8 cellular contexts compared by ENCODE assay signal in the genomic region with DNA sequence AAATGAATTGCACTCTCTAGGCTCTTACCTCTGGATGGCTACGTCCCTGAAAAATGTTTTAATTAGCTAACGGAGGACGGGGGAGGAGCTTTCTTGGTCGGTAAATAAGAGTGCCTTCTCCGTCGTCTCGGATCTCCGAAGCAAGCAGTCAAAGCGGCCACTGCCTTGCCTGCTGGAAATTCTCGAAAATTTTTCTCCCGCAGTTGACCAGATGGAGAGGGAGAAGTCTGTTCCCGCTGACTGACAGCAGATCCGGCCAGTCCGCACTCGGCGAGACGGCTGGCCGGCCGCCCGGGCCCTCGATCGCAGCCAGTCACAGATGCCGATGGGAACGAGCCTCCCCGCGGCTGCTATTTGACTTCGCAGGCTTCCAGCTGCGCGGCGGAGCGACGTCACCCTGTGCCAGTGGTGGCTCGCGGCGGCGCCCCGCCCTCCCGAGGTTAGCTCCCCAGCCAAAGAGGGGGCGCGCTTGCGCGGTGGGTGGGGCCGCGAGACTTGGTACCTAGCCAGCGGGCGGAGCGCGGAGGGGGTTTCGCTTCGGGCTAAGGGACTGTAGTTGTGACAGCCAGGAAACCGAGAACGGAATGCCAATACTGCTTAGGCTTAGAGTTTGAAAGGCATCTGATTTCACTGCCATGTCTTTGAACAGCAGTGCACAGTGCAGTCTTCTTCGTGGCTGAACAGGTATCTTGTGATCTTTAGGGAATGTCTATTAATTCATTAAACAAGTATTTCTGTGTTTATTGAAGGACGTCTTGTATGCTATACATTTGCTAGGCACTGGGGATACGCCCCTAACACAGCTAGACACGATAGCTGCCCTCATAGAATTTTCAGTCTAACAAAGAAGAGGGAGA. TPM values are rescaled to one million over a fixed set of nuclear protein-coding genes. Genes with fewer than 3 reads are reported as not detected.
DNase-seq lines count a peak whose midpoint lies in the region; ATAC-seq and TF ChIP-seq lines count a peak whose summit lies in the region.

Gene PPM1K (minus strand): TSS at position 184 of the 857 bp plus-strand sequence. CDS start 5,978 bp downstream, outside the sequence.

- CTCF ChIA-PET in PC-9 (lab: Charles Lee): interaction anchor here (1.2 kb wide), 1 partner anchor 36 kb away, joined by 3 read pairs; no protein-coding TSS in a partner anchor

- H3K27me3 ChIP-seq in PC-9 (ENCODE audit: insufficient read depth, low read depth): no peaks in the 10 kb centered on the region

- peaks cover 20% of the 10 kb centered on the region for H3K4me1 ChIP-seq in PC-9 (replicated peaks; ENCODE audit: insufficient read depth)

- peak within 1 kb of the TSS; percentile 95 for H3K4me2 ChIP-seq in PC-9

- H2AFZ ChIP-seq in PC-9: peak within 1 kb of the TSS; percentile 94

- H3K27ac ChIP-seq in PC-9: peak within 1 kb of the TSS; percentile 65

- H3K4me3 ChIP-seq in Jurkat, Clone E6-1 (ENCODE audit: low read length): peak within 1 kb of the TSS; percentile 91
- peak within 1 kb of the TSS; percentile 79 for H3K4me3 ChIP-seq in PC-9
- peak within 1 kb of the TSS; percentile 60 for H3K4me3 ChIP-seq in epithelial cell of proximal tubule (ENCODE audit: low read depth, low read length)

- H3K9me3 ChIP-seq in PC-9 (ENCODE audit: insufficient read depth, low read depth): no peaks in the 10 kb centered on the region

- H3K9me2 ChIP-seq in PC-9 (ENCODE audit: insufficient read depth): no peaks in the 10 kb centered on the region

- peaks cover 20% of the 10 kb centered on the region for H3F3A ChIP-seq in PC-9 (ENCODE audit: insufficient read depth, low read depth)

- DNase-seq in DMS153 treated with DMSO at 0.1 percent for 48 hours (lab: John Stamatoyannopoulos, UW; ENCODE audit: unreplicated experiment): peak; percentile 95
- DNase-seq in Jurkat, Clone E6-1 (ENCODE audit: low read depth, low spot score): peak; percentile 93
- peak; percentile 91 to 97 for DNase-seq in PC-9
- peak; percentile 100 for DNase-seq in activated T-cell treated with anti-CD3 and anti-CD28 coated beads, Interleukin-2, amount 50 U/mL, for 1 hour
- peak; percentile 84 for DNase-seq in epithelial cell of proximal tubule (ENCODE audit: low read depth)
- DNase-seq in mucosa of gallbladder (ENCODE audit: low spot score): peak; percentile 99
- peak; percentile 97 for DNase-seq in stimulated activated CD8-positive, alpha-beta memory T cell treated with anti-CD3 and anti-CD28 coated beads, Interleukin-4, amount 100 ng/mL, for 4 hours (ENCODE audit: low read depth in 2 of 2, low spot score in 1 of 2)

- intact Hi-C loops in PC-9 (cut with micrococcal nuclease; ENCODE audit: unreplicated experiment): loop anchor here (2.0 kb wide), 3 partner anchors 36 to 172 kb away; partner anchors contain the start of genes HERC5 and HERC6

- no peaks in the 10 kb centered on the region for H4K20me1 ChIP-seq in PC-9 (ENCODE audit: insufficient read depth)

- TF ChIP-seq CTCF in PC-9 (conservative IDR thresholded peaks at IDR 0.05): no peak
- TF ChIP-seq CTCF in epithelial cell of proximal tubule (conservative IDR thresholded peaks at IDR 0.05; ENCODE audit: low read depth, low read length): no peak

- no TSS peak for BruUV-seq in PC-9 (replicated peaks; lab: Mats Ljungman, UMichigan)

- POLR2A ChIA-PET in PC-9 (lab: Charles Lee; ENCODE audit: unreplicated experiment): interaction anchor here (0.5 kb wide), 1 partner anchor 1064 kb away, joined by 21 read pairs; no protein-coding TSS in a partner anchor

- peak; percentile 75 for ATAC-seq in GM21619 (IDR thresholded peaks at IDR 0.05; ENCODE audit: unreplicated experiment)

- H3K79me2 ChIP-seq in PC-9 (ENCODE audit: low read depth): no peaks in the 10 kb centered on the region

- no peaks in the 10 kb centered on the region for H3K36me3 ChIP-seq in PC-9 (ENCODE audit: low read depth)

RNA-seq across cellular contexts. Expression of gene PPM1K, which starts in this region (rescaled TPM):
- polyA plus RNA-seq in Jurkat, Clone E6-1 (2012; ENCODE audit: insufficient read depth, insufficient read length): 16.4 TPM
- total RNA-seq in PC-9 (2021) (5.4 and 5.7 TPM in 2 replicates), epithelial cell of proximal tubule (7.1 and 12.0 TPM in 2 replicates), mucosa of gallbladder (24.4 TPM)

Comparison
In these comparisons a context has a peak if more than half of its experiments do, and no peak if none do; other contexts are left out.
1. Peak in every context shown above with its lines: DNase-seq, ATAC-seq, H3K4me3 ChIP-seq and H3K27ac ChIP-seq.